1 cellular context compared by ENCODE assay signal in the genomic region with DNA sequence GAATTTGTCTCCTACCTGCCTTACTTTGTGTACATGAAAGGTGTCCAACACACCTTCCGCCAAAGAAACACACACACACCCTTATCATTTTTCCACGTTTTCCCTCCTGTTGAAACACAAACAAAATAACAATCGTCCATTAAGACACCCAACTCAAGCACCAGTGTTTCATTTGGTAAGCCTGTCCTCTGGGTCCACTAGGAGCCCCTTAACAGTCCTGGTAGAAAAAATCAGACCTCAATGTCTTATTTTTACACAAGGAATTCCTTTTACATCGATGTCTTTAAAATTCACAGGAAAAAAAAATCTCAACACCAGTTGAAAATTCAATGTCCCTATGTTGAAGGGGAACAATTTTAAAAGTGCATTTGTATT.
TF ChIP-seq lines count a peak whose summit lies in the region.

No MANE protein-coding gene starts in this region.

TF ChIP-seq in H1, 55 proteins besides CTCF, POLR2A, EP300 and RAD21:
- TF ChIP-seq, protein P1, sequence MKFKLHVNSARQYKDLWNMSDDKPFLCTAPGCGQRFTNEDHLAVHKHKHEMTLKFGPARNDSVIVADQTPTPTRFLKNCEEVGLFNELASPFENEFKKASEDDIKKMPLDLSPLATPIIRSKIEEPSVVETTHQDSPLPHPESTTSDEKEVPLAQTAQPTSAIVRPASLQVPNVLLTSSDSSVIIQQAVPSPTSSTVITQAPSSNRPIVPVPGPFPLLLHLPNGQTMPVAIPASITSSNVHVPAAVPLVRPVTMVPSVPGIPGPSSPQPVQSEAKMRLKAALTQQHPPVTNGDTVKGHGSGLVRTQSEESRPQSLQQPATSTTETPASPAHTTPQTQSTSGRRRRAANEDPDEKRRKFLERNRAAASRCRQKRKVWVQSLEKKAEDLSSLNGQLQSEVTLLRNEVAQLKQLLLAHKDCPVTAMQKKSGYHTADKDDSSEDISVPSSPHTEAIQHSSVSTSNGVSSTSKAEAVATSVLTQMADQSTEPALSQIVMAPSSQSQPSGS (IDR thresholded peaks at IDR 0.05; ENCODE audit: low read length), result no peak
- TF ChIP-seq SP2 (IDR thresholded peaks at IDR 0.05; ENCODE audit: low read length) (no peak), RXRA (IDR thresholded peaks at IDR 0.05; ENCODE audit: insufficient read depth, low read depth, low read length) (no peak), KDM4A (IDR thresholded peaks at IDR 0.05; ENCODE audit: low read depth, low read length, severe bottlenecking) (no peak), CREB1 (IDR thresholded peaks at IDR 0.05) (no peak)
